Comparison of ENCODE assay signal across 4 cellular contexts in genomic region chr2:185242462-185242861, GRCh38.
TF ChIP-seq lines count a peak whose summit lies in the region.

No MANE protein-coding gene starts in this region.

TF ChIP-seq in HepG2, 621 proteins besides CTCF, POLR2A, EP300 and RAD21:
- TF ChIP-seq CEBPB (IDR thresholded peaks at IDR 0.05; ENCODE audit: borderline replicate concordance, low read depth, low read length): peak; percentile 90
- TF ChIP-seq PTBP1 (IDR thresholded peaks at IDR 0.05; ENCODE audit: low read depth, low read length, poor library complexity, severe bottlenecking): no peak

TF ChIP-seq in IMR-90, 13 proteins besides CTCF, POLR2A, EP300 and RAD21:
- TF ChIP-seq USF2 (IDR thresholded peaks at IDR 0.05; ENCODE audit: low read depth, low read length) (no peak), MXI1 (IDR thresholded peaks at IDR 0.05; ENCODE audit: borderline replicate concordance, low read depth, low read length) (no peak), CEBPB (IDR thresholded peaks at IDR 0.05; ENCODE audit: low read depth, low read length) (peak; percentile 71), CHD1 (IDR thresholded peaks at IDR 0.05; ENCODE audit: low read depth, low read length) (no peak), ELK1 (IDR thresholded peaks at IDR 0.05; ENCODE audit: borderline replicate concordance, low read depth, low read length) (no peak)

TF ChIP-seq in Ishikawa, 13 proteins besides CTCF, POLR2A, EP300 and RAD21:
- TF ChIP-seq CEBPB (IDR thresholded peaks at IDR 0.05): peak; percentile 28; the same call in 1 of the 2 replicates
- TF ChIP-seq ZBTB7A (IDR thresholded peaks at IDR 0.05; ENCODE audit: low read depth): no peak

TF ChIP-seq in K562, 482 proteins besides CTCF, POLR2A, EP300 and RAD21:
- TF ChIP-seq CEBPG (CRISPR knock-in tag; IDR thresholded peaks at IDR 0.05) (no peak), CEBPG (tag; conservative IDR thresholded peaks at IDR 0.05 in 1 of 2, IDR thresholded peaks at IDR 0.05 in 1 of 2) (peak in 1 of 2 experiments; percentile 69; a peak in 2 of 4 replicates), MAX (CRISPR knock-in tag; IDR thresholded peaks at IDR 0.05) (no peak), CEBPB (tag; IDR thresholded peaks at IDR 0.05) (peak; percentile 57)
TF ChIP-seq in K562: peak in this region for 2.
